20 cellular contexts compared by ENCODE assay signal in the genomic region with DNA sequence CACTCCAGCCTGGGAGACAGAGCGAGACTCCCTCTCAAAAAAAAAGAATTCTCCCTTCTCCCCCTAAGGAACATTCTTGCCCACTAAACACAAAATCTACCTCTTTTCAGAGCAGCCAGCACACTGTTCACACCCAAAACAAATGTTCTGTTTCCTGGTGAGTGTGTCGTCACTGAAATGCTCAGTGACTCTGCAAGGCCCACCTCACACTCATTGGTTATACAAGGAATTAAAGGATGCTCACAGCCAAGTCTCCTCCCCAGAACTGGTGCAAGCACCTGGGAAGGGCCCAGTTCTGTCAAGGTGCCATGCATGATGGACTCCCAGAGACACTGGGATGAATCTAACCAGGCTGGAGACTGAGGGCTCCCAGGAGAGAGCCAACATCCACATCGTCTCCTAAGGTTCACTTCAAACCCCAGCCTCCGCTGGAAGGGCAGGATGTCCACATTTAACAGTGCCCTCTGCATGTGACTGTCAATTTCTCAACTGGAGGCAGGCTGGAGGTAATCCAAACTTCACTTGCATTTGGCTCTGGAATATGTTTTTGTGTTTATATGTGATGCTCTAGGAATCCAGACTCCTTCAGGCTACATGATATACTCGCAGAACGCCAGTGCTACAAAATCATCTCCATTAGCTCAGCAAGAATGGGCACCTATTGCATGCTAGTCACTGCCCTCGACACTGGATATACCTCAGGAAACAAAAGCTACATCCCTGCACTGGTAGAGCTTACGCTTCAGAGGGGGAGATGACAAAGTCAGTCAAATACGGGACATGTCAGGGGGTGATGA. TPM values are rescaled to one million over a fixed set of nuclear protein-coding genes. Genes with fewer than 3 reads are reported as not detected.
DNase-seq lines count a peak whose midpoint lies in the region; ATAC-seq and TF ChIP-seq lines count a peak whose summit lies in the region.
"Had no signal": no experiment of that assay in that cellular context is flagged by ENCODE, and none has a peak within 500 bp of the region (broad histone marks: within the 10 kb centered on the region; RNA-seq: fewer than 3 reads in every experiment).

No MANE protein-coding gene starts in this region.

- H3K4me3 ChIP-seq in hepatocyte (no peak overlapping the region), stomach (no peak overlapping the region), endodermal cell (ENCODE audit: low read length) (no peak overlapping the region)
- H3K4me3 ChIP-seq: heart right ventricle, prostate gland, tibial nerve had no signal

- 82% methylated on average over 9 of the region's 9 CpGs for WGBS in hepatocyte (ENCODE audit: low lambda C conversion rate, missing lambda C conversion rate)
- WGBS in stomach, 5 donors: 45 to 64% (median 52%) methylated on average over 9 of the region's 9 CpGs
- WGBS in endodermal cell (ENCODE audit: insufficient coverage in 1 of 2, insufficient read length in 1 of 2), 2 experiments: 93 to 95% methylated on average over 7 to 9 of the region's 9 CpGs

- peaks cover 100% of the 10 kb centered on the region for H3K79me2 ChIP-seq in hepatocyte

- H3K9me3 Mint-ChIP-seq in dendritic cell treated with granulocyte-macrophage colony-stimulating factor and Interleukin-4, amounts not matched to agents 40 ng/mL and 50 ng/mL, for 4 days: no peaks in the 10 kb centered on the region
- no peaks in the 10 kb centered on the region for H3K9me3 Mint-ChIP-seq in endodermal cell
- H3K9me3 Mint-ChIP-seq: activated CD4-positive, alpha-beta memory T cell treated with anti-CD3 and anti-CD28 coated beads for 36 hours; CD8-positive, alpha-beta memory T cell; H9; natural killer cell had no signal

- H3K4me1 ChIP-seq in hepatocyte (ENCODE audit: insufficient read depth): peaks cover 39% of the 10 kb centered on the region
- peaks cover 46 to 97% (median 88%) of the 10 kb centered on the region in 4 donors for H3K4me1 ChIP-seq in stomach
- peaks cover 31% of the 10 kb centered on the region for H3K4me1 ChIP-seq in endodermal cell (ENCODE audit: control insufficient read depth, insufficient read depth, low read length)

- peak; percentile 42 for DNase-seq in EL
- no peak for DNase-seq in hepatocyte (ENCODE audit: low spot score)
- no peak for DNase-seq in stomach
- DNase-seq in T1000 (lab: John Stamatoyannopoulos, UW): no peak
- DNase-seq in AG20443 (ENCODE audit: low spot score): no peak
- no peak for DNase-seq in endodermal cell
- DNase-seq: activated CD4-positive, alpha-beta memory T cell treated with anti-CD3 and anti-CD28 coated beads for 36 hours; activated naive CD4-positive, alpha-beta T cell treated with Interleukin-2 at 50 U/mL for 16 hours; CD8-positive, alpha-beta memory T cell; H9; heart right ventricle; mesendoderm; natural killer cell; NCI-H187; NCI-H446 treated with DMSO at 0.1 percent for 48 hours had no signal

- H3K9ac ChIP-seq in endodermal cell (ENCODE audit: extremely low read depth, low read length, poor library complexity, severe bottlenecking): no peak overlapping the region

- peaks cover 77% of the 10 kb centered on the region for H3K4me1 Mint-ChIP-seq in dendritic cell treated with granulocyte-macrophage colony-stimulating factor and Interleukin-4, amounts not matched to agents 40 ng/mL and 50 ng/mL, for 4 days (ENCODE audit: low read depth)
- peaks cover 46% of the 10 kb centered on the region for H3K4me1 Mint-ChIP-seq in endodermal cell

- no peak for TF ChIP-seq EP300 in stomach (IDR thresholded peaks at IDR 0.05)

- H3K27ac Mint-ChIP-seq in dendritic cell treated with granulocyte-macrophage colony-stimulating factor and Interleukin-4, amounts not matched to agents 40 ng/mL and 50 ng/mL, for 4 days: peak overlapping the region; percentile 3
- H3K27ac Mint-ChIP-seq in endodermal cell: no peak overlapping the region
- H3K27ac Mint-ChIP-seq: activated CD4-positive, alpha-beta memory T cell treated with anti-CD3 and anti-CD28 coated beads for 36 hours had no signal

- TF ChIP-seq POLR2A in stomach (IDR thresholded peaks at IDR 0.05): no peak

- TF ChIP-seq CTCF in hepatocyte (IDR thresholded peaks at IDR 0.05; ENCODE audit: poor library complexity) (no peak), stomach (IDR thresholded peaks at IDR 0.05) (no peak), endodermal cell (conservative IDR thresholded peaks at IDR 0.05) (no peak)

- H3K27me3 Mint-ChIP-seq in dendritic cell treated with granulocyte-macrophage colony-stimulating factor and Interleukin-4, amounts not matched to agents 40 ng/mL and 50 ng/mL, for 4 days: no peaks in the 10 kb centered on the region
- H3K27me3 Mint-ChIP-seq in endodermal cell (ENCODE audit: insufficient read depth): no peaks in the 10 kb centered on the region
- H3K27me3 Mint-ChIP-seq: activated CD4-positive, alpha-beta memory T cell treated with anti-CD3 and anti-CD28 coated beads for 36 hours; CD8-positive, alpha-beta memory T cell had no signal

- no peaks in the 10 kb centered on the region for H3K36me3 ChIP-seq in hepatocyte (replicated peaks; ENCODE audit: insufficient read depth, low read depth)
- H3K36me3 ChIP-seq in stomach: peaks cover 8 to 56% (median 34%) of the 10 kb centered on the region in 4 donors
- H3K36me3 ChIP-seq in endodermal cell (ENCODE audit: control insufficient read depth, insufficient read depth, low read length): peaks cover 74% of the 10 kb centered on the region
- H3K36me3 ChIP-seq: prostate gland had no signal

- H3K4me3 Mint-ChIP-seq in dendritic cell treated with granulocyte-macrophage colony-stimulating factor and Interleukin-4, amounts not matched to agents 40 ng/mL and 50 ng/mL, for 4 days: no peak overlapping the region
- no peak overlapping the region for H3K4me3 Mint-ChIP-seq in endodermal cell
- H3K4me3 Mint-ChIP-seq: activated CD4-positive, alpha-beta memory T cell treated with anti-CD3 and anti-CD28 coated beads for 36 hours; CD8-positive, alpha-beta memory T cell; H9; natural killer cell had no signal

- H4K20me1 ChIP-seq in hepatocyte (ENCODE audit: insufficient read depth, poor library complexity, severe bottlenecking): peaks cover 100% of the 10 kb centered on the region

- H2AFZ ChIP-seq in hepatocyte: no peak overlapping the region

- H3K27ac ChIP-seq in hepatocyte (peak overlapping the region; percentile 26), stomach (peak overlapping the region in 3 of 5 donors; percentile 29 to 45 (median 44)), endodermal cell (ENCODE audit: low read depth, low read length) (no peak overlapping the region)
- H3K27ac ChIP-seq: heart right ventricle, prostate gland, VCaP had no signal

- no peak overlapping the region for H3K4me2 ChIP-seq in hepatocyte

- H3K27me3 ChIP-seq in hepatocyte (no peaks in the 10 kb centered on the region), stomach (no peaks in the 10 kb centered on the region), endodermal cell (ENCODE audit: control insufficient read depth, insufficient read depth, low read length, poor library complexity, severe bottlenecking) (no peaks in the 10 kb centered on the region)
- H3K27me3 ChIP-seq: heart right ventricle, tibial nerve had no signal

- H3K9me2 ChIP-seq in hepatocyte (replicated peaks; ENCODE audit: insufficient read depth): no peaks in the 10 kb centered on the region

- H3K9me3 ChIP-seq in hepatocyte (ENCODE audit: low read depth) (no peaks in the 10 kb centered on the region), stomach (no peaks in the 10 kb centered on the region), endodermal cell (ENCODE audit: control insufficient read depth, low read length) (no peaks in the 10 kb centered on the region)
- H3K9me3 ChIP-seq: heart right ventricle, prostate gland, tibial nerve had no signal

- intact Hi-C loops in dendritic cell treated with granulocyte-macrophage colony-stimulating factor and Interleukin-4, amounts not matched to agents 40 ng/mL and 50 ng/mL, for 4 days (cut with micrococcal nuclease): no loop called here
- intact Hi-C loops in stomach (cut with DNase I; ENCODE audit: low total_unique reads): no loop called here

- H3K36me3 Mint-ChIP-seq in dendritic cell treated with granulocyte-macrophage colony-stimulating factor and Interleukin-4, amounts not matched to agents 40 ng/mL and 50 ng/mL, for 4 days (ENCODE audit: low read depth): peaks cover 66% of the 10 kb centered on the region
- peaks cover 52% of the 10 kb centered on the region for H3K36me3 Mint-ChIP-seq in endodermal cell (ENCODE audit: low read depth)
- H3K36me3 Mint-ChIP-seq: natural killer cell had no signal

- no peak for ATAC-seq in GM18909 (IDR thresholded peaks at IDR 0.05; ENCODE audit: poor library complexity, unreplicated experiment)
- ATAC-seq: natural killer cell had no signal

RNA-seq across cellular contexts. Expression of gene RRBP1, which starts 7.1 kb away (rescaled TPM):
- total RNA-seq in hepatocyte: 182 and 193 TPM in 2 replicates
- polyA plus RNA-seq in hepatocyte: 242 and 274 TPM in 2 replicates
- 100 to 1,000 TPM; 125 to 456 (median 251) TPM for total RNA-seq in stomach
- polyA plus RNA-seq in stomach: 10 to 100 TPM; 34.4 to 79.6 (median 74.6) TPM
- total RNA-seq in endodermal cell: 100 to 1,000 TPM; 191 to 212 TPM
- polyA plus RNA-seq in endodermal cell (2013, experiment 1 of 2): 54.2 TPM
- polyA plus RNA-seq in endodermal cell (2013, experiment 2 of 2): 58.4 TPM

RNA-seq across cellular contexts. Expression of gene BANF2, which starts 24.8 kb away (rescaled TPM):
- total RNA-seq in hepatocyte (not detected in 2 replicates), stomach (not detected), endodermal cell (not detected)
- polyA plus RNA-seq in hepatocyte (not detected in 2 replicates), stomach (not detected)
- polyA plus RNA-seq in endodermal cell (2013, experiment 1 of 2): not detected
- polyA plus RNA-seq in endodermal cell (2013, experiment 2 of 2): not detected
- total RNA-seq: activated CD4-positive, alpha-beta memory T cell treated with anti-CD3 and anti-CD28 coated beads for 36 hours; CD8-positive, alpha-beta memory T cell; H9; heart right ventricle; natural killer cell; tibial nerve had no signal
- polyA plus RNA-seq: CD8-positive, alpha-beta memory T cell; heart right ventricle had no signal
